ENCODE assay signal across 19 cellular contexts in the genomic region with DNA sequence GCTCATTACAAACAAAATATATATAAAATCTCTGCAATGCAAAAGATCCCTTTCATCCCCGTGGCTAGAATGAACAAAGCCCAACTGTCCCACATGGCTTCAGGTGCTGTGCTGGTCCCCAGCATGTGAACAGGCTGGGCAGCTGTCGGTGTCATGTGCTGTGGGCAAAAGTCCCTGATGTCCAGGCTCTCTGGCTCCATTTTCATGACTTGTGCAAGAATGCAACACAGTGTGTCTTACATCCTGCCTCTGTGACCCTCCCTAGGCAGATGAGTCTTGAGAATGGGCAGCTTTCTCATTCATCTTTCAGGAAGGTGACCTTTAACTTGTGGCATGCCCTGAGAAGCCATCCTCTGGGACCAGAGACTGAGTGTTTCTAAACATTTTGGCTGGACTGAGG. TPM values are rescaled to one million over a fixed set of nuclear protein-coding genes. Genes with fewer than 3 reads are reported as not detected.
A peak's percentile ranks its signal among the peaks of the same experiment; 100 is the strongest.
DNase-seq lines count a peak whose midpoint lies in the region; ATAC-seq and TF ChIP-seq lines count a peak whose summit lies in the region.
"Had no signal": no experiment of that assay in that cellular context is flagged by ENCODE, and none has a peak within 500 bp of the region (broad histone marks: within the 10 kb centered on the region; RNA-seq: fewer than 3 reads in every experiment).

No MANE protein-coding gene starts in this region.

- ATAC-seq in activated CD4-positive, alpha-beta T cell treated with anti-CD3 and anti-CD28 coated beads for 36 hours, result no peak
- ATAC-seq: CD8-positive, alpha-beta T cell; SK-N-SH treated with all-trans-retinoic acid at 6 μM for 48 hours had no signal

- H3K27me3 Mint-ChIP-seq in glutamatergic neuron (ENCODE audit: unreplicated experiment), result peaks cover 6% of the 10 kb centered on the region
- H3K27me3 Mint-ChIP-seq in activated CD4-positive, alpha-beta T cell treated with anti-CD3 and anti-CD28 coated beads for 36 hours, result no peaks in the 10 kb centered on the region
- H3K27me3 Mint-ChIP-seq: IgD-negative memory B cell had no signal

- intact Hi-C loops in activated CD4-positive, alpha-beta T cell treated with anti-CD3 and anti-CD28 coated beads for 36 hours (cut with DNase I, micrococcal nuclease), result no loop called here

- H3K27me3 ChIP-seq in osteoblast (ENCODE audit: insufficient read depth, low read length), result no peaks in the 10 kb centered on the region
- H3K27me3 ChIP-seq: Peyer's patch had no signal

- no peak overlapping the region for H3K4me3 ChIP-seq in osteoblast (ENCODE audit: insufficient read depth, low read length)
- H3K4me3 ChIP-seq: Peyer's patch had no signal

- H3K4me1 Mint-ChIP-seq in glutamatergic neuron (ENCODE audit: low read depth, unreplicated experiment), result no peaks in the 10 kb centered on the region
- H3K4me1 Mint-ChIP-seq in activated CD4-positive, alpha-beta T cell treated with anti-CD3 and anti-CD28 coated beads for 36 hours, result no peaks in the 10 kb centered on the region

- peaks cover 2% of the 10 kb centered on the region for H3K79me2 ChIP-seq in osteoblast (ENCODE audit: insufficient read depth, low read length)

- in situ Hi-C loops in G401 (cut with HindIII; ENCODE audit: low sequenced_read_pairs), result no loop called here
- in situ Hi-C loops in SK-MEL-5 (cut with HindIII; ENCODE audit: low pct_unique_long_range_greater_than_20kb, low sequenced_read_pairs), result no loop called here

- DNase-seq in G401 (ENCODE audit: low spot score) (peak; percentile 40), SK-MEL-5 (ENCODE audit: low read depth, low spot score) (peak; percentile 48), glutamatergic neuron (no peak), osteoblast (ENCODE audit: insufficient read length, low spot score, missing footprints) (peak; percentile 37), NCI-H1048 (lab: John Stamatoyannopoulos, UW) (no peak), ecto neural progenitor cell (ENCODE audit: low spot score) (no peak), SKM-1 (lab: John Stamatoyannopoulos, UW; ENCODE audit: unreplicated experiment) (no peak)
- DNase-seq in activated CD4-positive, alpha-beta T cell treated with anti-CD3 and anti-CD28 coated beads for 36 hours, result no peak
- DNase-seq: CD8-positive, alpha-beta T cell; H7; MV-4-11; NCI-H146; NCI-H2081 treated with DMSO at 0.1 percent for 48 hours; NCI-H524; Peyer's patch; Right ventricle myocardium superior had no signal

- no peak overlapping the region for H3K27ac Mint-ChIP-seq in glutamatergic neuron (ENCODE audit: unreplicated experiment)
- no peak overlapping the region for H3K27ac Mint-ChIP-seq in activated CD4-positive, alpha-beta T cell treated with anti-CD3 and anti-CD28 coated beads for 36 hours
- H3K27ac Mint-ChIP-seq: CD8-positive, alpha-beta T cell had no signal

- H3K36me3 ChIP-seq in osteoblast (ENCODE audit: insufficient read depth, low read length), result peaks cover 39% of the 10 kb centered on the region

- H3K4me1 ChIP-seq in osteoblast (ENCODE audit: insufficient read depth, low read length), result peaks cover 7% of the 10 kb centered on the region

- POLR2A ChIA-PET in activated CD4-positive, alpha-beta T cell treated with anti-CD3 and anti-CD28 coated beads for 36 hours (lab: Charles Lee), result no interaction called here

- no peaks in the 10 kb centered on the region for H3K9me3 Mint-ChIP-seq in glutamatergic neuron (ENCODE audit: unreplicated experiment)
- no peaks in the 10 kb centered on the region for H3K9me3 Mint-ChIP-seq in activated CD4-positive, alpha-beta T cell treated with anti-CD3 and anti-CD28 coated beads for 36 hours (ENCODE audit: low read depth)
- H3K9me3 Mint-ChIP-seq: CD8-positive, alpha-beta T cell; IgD-negative memory B cell had no signal

- H3K4me2 ChIP-seq in osteoblast (ENCODE audit: insufficient read depth, low read length), result no peak overlapping the region

- peaks cover 9% of the 10 kb centered on the region for H4K20me1 ChIP-seq in osteoblast (ENCODE audit: insufficient read depth, low read length)

- H2AFZ ChIP-seq in osteoblast (ENCODE audit: low read length), result no peak overlapping the region

- H3K27ac ChIP-seq in osteoblast (ENCODE audit: low read depth, low read length), result no peak overlapping the region
- H3K27ac ChIP-seq: Peyer's patch had no signal

- CTCF ChIA-PET in activated CD4-positive, alpha-beta T cell treated with anti-CD3 and anti-CD28 coated beads for 36 hours (lab: Charles Lee), result interaction anchor here (1.6 kb wide), 1 partner anchor 22 kb away, joined by 3 read pairs; no protein-coding TSS in a partner anchor

- H3K9me3 ChIP-seq in osteoblast (ENCODE audit: low read depth, low read length), result no peaks in the 10 kb centered on the region
- H3K9me3 ChIP-seq: Peyer's patch had no signal

- H3K4me3 Mint-ChIP-seq in glutamatergic neuron (ENCODE audit: unreplicated experiment), result peak overlapping the region; percentile 34
- no peak overlapping the region for H3K4me3 Mint-ChIP-seq in activated CD4-positive, alpha-beta T cell treated with anti-CD3 and anti-CD28 coated beads for 36 hours
- H3K4me3 Mint-ChIP-seq: CD8-positive, alpha-beta T cell had no signal

- no peaks in the 10 kb centered on the region for H3K36me3 Mint-ChIP-seq in glutamatergic neuron (ENCODE audit: unreplicated experiment)
- peaks cover 26% of the 10 kb centered on the region for H3K36me3 Mint-ChIP-seq in activated CD4-positive, alpha-beta T cell treated with anti-CD3 and anti-CD28 coated beads for 36 hours (ENCODE audit: low read depth)

- TF ChIP-seq CTCF in glutamatergic neuron (IDR thresholded peaks at IDR 0.05; ENCODE audit: partially characterized antibody, unreplicated experiment) (no peak), osteoblast (IDR thresholded peaks at IDR 0.05; ENCODE audit: extremely low read depth, low read depth, low read length) (no peak)

RNA-seq across cellular contexts. Expression of a gene that starts 14.5 kb away (rescaled TPM):
- 84.2 and 144 TPM in 2 replicates for total RNA-seq in G401 (2014; rRNA removed; shearing (Covaris generic))
- 106 and 141 TPM in 2 replicates for total RNA-seq in SK-MEL-5 (2014; rRNA removed; shearing (Covaris generic))
- 118 and 147 TPM in 2 replicates for polyA plus RNA-seq in SK-MEL-5 (2015; cell fraction: cytosol; rRNA removed)
- polyA plus RNA-seq in SK-MEL-5 (2015; cell fraction: nucleus; rRNA removed), result 72.8 and 87.5 TPM in 2 replicates
- 64.9 TPM for total RNA-seq in glutamatergic neuron (ENCODE audit: unreplicated experiment)
- 146 and 155 TPM in 2 replicates for total RNA-seq in osteoblast
- total RNA-seq in activated CD4-positive, alpha-beta T cell treated with anti-CD3 and anti-CD28 coated beads for 36 hours, result 100 to 1,000 TPM; 109 to 124 TPM

RNA-seq across cellular contexts. Expression of a gene that starts 15.3 kb away (rescaled TPM):
- total RNA-seq in G401 (2014; rRNA removed; shearing (Covaris generic)), result 178 and 183 TPM in 2 replicates
- total RNA-seq in SK-MEL-5 (2014; rRNA removed; shearing (Covaris generic)), result 142 and 174 TPM in 2 replicates
- polyA plus RNA-seq in SK-MEL-5 (2015; cell fraction: cytosol; rRNA removed), result 211 and 272 TPM in 2 replicates
- polyA plus RNA-seq in SK-MEL-5 (2015; cell fraction: nucleus; rRNA removed), result 48.7 and 59.2 TPM in 2 replicates
- total RNA-seq in glutamatergic neuron (ENCODE audit: unreplicated experiment) (86.7 TPM), osteoblast (51.9 and 57.5 TPM in 2 replicates)
- total RNA-seq in activated CD4-positive, alpha-beta T cell treated with anti-CD3 and anti-CD28 coated beads for 36 hours, result 100 to 1,000 TPM; 156 to 232 TPM

RNA-seq across cellular contexts. Expression of a gene that starts 45.3 kb away (rescaled TPM):
- total RNA-seq in G401 (2014; rRNA removed; shearing (Covaris generic)), result 0.12 and 0.51 TPM in 2 replicates
- not detected in 2 replicates for total RNA-seq in SK-MEL-5 (2014; rRNA removed; shearing (Covaris generic))
- 0.06 TPM in 1 of 2 replicates, not detected in the other for polyA plus RNA-seq in SK-MEL-5 (2015; cell fraction: cytosol; rRNA removed)
- polyA plus RNA-seq in SK-MEL-5 (2015; cell fraction: nucleus; rRNA removed), result not detected in 2 replicates
- total RNA-seq in glutamatergic neuron (ENCODE audit: unreplicated experiment), result 0.37 TPM
- total RNA-seq in osteoblast, result under 0.01 TPM in 1 of 2 replicates, not detected in the other
- under 1 TPM; 0.16 to 0.28 TPM for total RNA-seq in activated CD4-positive, alpha-beta T cell treated with anti-CD3 and anti-CD28 coated beads for 36 hours
- total RNA-seq: Daoy, H7 had no signal
- polyA plus RNA-seq: IgD-negative memory B cell had no signal

RNA-seq across cellular contexts. Expression of a gene that starts 52.4 kb away (rescaled TPM):
- 19.3 and 31.3 TPM in 2 replicates for total RNA-seq in G401 (2014; rRNA removed; shearing (Covaris generic))
- total RNA-seq in SK-MEL-5 (2014; rRNA removed; shearing (Covaris generic)), result 4.7 and 5.5 TPM in 2 replicates
- polyA plus RNA-seq in SK-MEL-5 (2015; cell fraction: cytosol; rRNA removed), result 5.5 and 8.3 TPM in 2 replicates
- polyA plus RNA-seq in SK-MEL-5 (2015; cell fraction: nucleus; rRNA removed), result 95.9 and 113 TPM in 2 replicates
- total RNA-seq in glutamatergic neuron (ENCODE audit: unreplicated experiment) (63.6 TPM), osteoblast (5.1 and 8.5 TPM in 2 replicates)
- total RNA-seq in activated CD4-positive, alpha-beta T cell treated with anti-CD3 and anti-CD28 coated beads for 36 hours, result under 1 TPM; 0.56 to 0.98 TPM
- total RNA-seq: CD8-positive, alpha-beta T cell had no signal

Comparison
In these comparisons a context has a peak if more than half of its experiments do, and no peak if none do; other contexts are left out.
1. DNase-seq: peak in G401 (single experiment), SK-MEL-5 (single experiment) and osteoblast (single experiment); none in glutamatergic neuron (single experiment), NCI-H1048 (single experiment), ecto neural progenitor cell (single experiment), activated CD4-positive, alpha-beta T cell treated with anti-CD3 and anti-CD28 coated beads for 36 hours (single experiment) and SKM-1 (single experiment).